19 cellular contexts compared by ENCODE assay signal in genomic region chr2:88729061-88729745, GRCh38. TPM values are rescaled to one million over a fixed set of nuclear protein-coding genes. Genes with fewer than 3 reads are reported as not detected.
DNase-seq lines count a peak whose midpoint lies in the region; ATAC-seq and TF ChIP-seq lines count a peak whose summit lies in the region.
"Had no signal": no experiment of that assay in that cellular context is flagged by ENCODE, and none has a peak within 500 bp of the region (broad histone marks: within the 10 kb centered on the region; RNA-seq: fewer than 3 reads in every experiment).

No MANE protein-coding gene starts in this region.

- no peaks in the 10 kb centered on the region for H4K20me1 ChIP-seq in fibroblast of lung (ENCODE audit: control insufficient read depth, extremely low read depth, insufficient read depth, low read length)

- H3K9me3 ChIP-seq in fibroblast of lung (ENCODE audit: control insufficient read depth, insufficient read depth, low read depth, low read length) = no peaks in the 10 kb centered on the region
- H3K9me3 ChIP-seq: colonic mucosa, transverse colon had no signal

- no peaks in the 10 kb centered on the region for H3K27me3 ChIP-seq in fibroblast of lung (ENCODE audit: control insufficient read depth, insufficient read depth, low read length)
- no peaks in the 10 kb centered on the region for H3K27me3 ChIP-seq in dorsolateral prefrontal cortex
- H3K27me3 ChIP-seq: colonic mucosa, transverse colon had no signal

- H3K27ac ChIP-seq in fibroblast of lung (ENCODE audit: insufficient read depth, low read length) (no peak overlapping the region), dorsolateral prefrontal cortex (no peak overlapping the region)
- H3K27ac ChIP-seq: 22Rv1, colonic mucosa, skin epidermis, transverse colon had no signal

- no peak overlapping the region for H3K9ac ChIP-seq in fibroblast of lung (ENCODE audit: insufficient read depth, low read length)

- H3K4me3 ChIP-seq in fibroblast of lung (replicated peaks in 1 of 4; ENCODE audit: control extremely low read depth in 1 of 4, insufficient read depth in 1 of 4, low read depth in 3 of 4, low read length in 4 of 4) (no peak overlapping the region), dorsolateral prefrontal cortex (no peak overlapping the region)
- H3K4me3 ChIP-seq: colonic mucosa, skin epidermis, transverse colon had no signal

- TF ChIP-seq CTCF in fibroblast of lung (conservative IDR thresholded peaks at IDR 0.05 in 1 of 2, IDR thresholded peaks at IDR 0.05 in 1 of 2; ENCODE audit: low read depth in 1 of 2, low read length in 2 of 2) (no peak), dorsolateral prefrontal cortex (IDR thresholded peaks at IDR 0.05 in 54 of 56, conservative IDR thresholded peaks at IDR 0.05 in 2 of 56; ENCODE audit: low read depth in 1 of 56, partially characterized antibody in 56 of 56) (no peak)

- in situ Hi-C loops in SK-MEL-5 (cut with HindIII; ENCODE audit: low pct_unique_long_range_greater_than_20kb, low sequenced_read_pairs) = no loop called here

- H3K36me3 Mint-ChIP-seq in stimulated activated naive B cell treated with anti-CD40 and anti-IgM and Interleukin-4, amounts not matched to agents 10 μg/mL and 1 μg/mL and 100 μg/mL, for 72 hours = peaks cover 22 to 24% of the 10 kb centered on the region in 2 donors
- H3K36me3 Mint-ChIP-seq in natural killer cell treated with Interleukin-12 subunit alpha and Interleukin-12 subunit beta and Interleukin-15 and Interleukin-18, amount 100 ng/mL, for 72 hours = peaks cover 4% of the 10 kb centered on the region

- peaks cover 21 to 25% of the 10 kb centered on the region in 2 donors for H3K4me1 Mint-ChIP-seq in stimulated activated naive B cell treated with anti-CD40 and anti-IgM and Interleukin-4, amounts not matched to agents 10 μg/mL and 1 μg/mL and 100 μg/mL, for 72 hours
- H3K4me1 Mint-ChIP-seq in natural killer cell treated with Interleukin-12 subunit alpha and Interleukin-12 subunit beta and Interleukin-15 and Interleukin-18, amount 100 ng/mL, for 72 hours (ENCODE audit: low read depth in 2 of 2) = peaks cover 15 to 29% of the 10 kb centered on the region in 2 donors

- intact Hi-C loops in dorsolateral prefrontal cortex (cut with DNase I) = no loop called here

- H3K36me3 ChIP-seq in fibroblast of lung (ENCODE audit: control insufficient read depth, insufficient read depth, low read length) = no peaks in the 10 kb centered on the region
- H3K36me3 ChIP-seq: colonic mucosa, transverse colon had no signal

- H3K4me3 Mint-ChIP-seq in stimulated activated naive B cell treated with anti-CD40 and anti-IgM and Interleukin-4, amounts not matched to agents 10 μg/mL and 1 μg/mL and 100 μg/mL, for 72 hours = peak overlapping the region in 1 of 2 donors; percentile 43
- no peak overlapping the region for H3K4me3 Mint-ChIP-seq in natural killer cell treated with Interleukin-12 subunit alpha and Interleukin-12 subunit beta and Interleukin-15 and Interleukin-18, amount 100 ng/mL, for 72 hours
- H3K4me3 Mint-ChIP-seq: nephron progenitor cell; T-helper 1 cell treated with Interleukin-12 subunit alpha and Interleukin-12 subunit beta and Interleukin-4 antibody, amounts not matched to agents 30 μg/mL and 1 μg/mL, for 36 hours had no signal

- no peak overlapping the region for H2AFZ ChIP-seq in fibroblast of lung (ENCODE audit: low read length)

- peak; percentile 22 for DNase-seq in NOMO-1 treated with DMSO at 0.1 percent for 48 hours (lab: John Stamatoyannopoulos, UW; ENCODE audit: unreplicated experiment)
- no peak for DNase-seq in NOMO-1 treated with dmso at 0.1 percent for 144 hours (lab: John Stamatoyannopoulos, UW; ENCODE audit: unreplicated experiment)
- DNase-seq in SK-MEL-5 (ENCODE audit: low read depth, low spot score) = peak; percentile 24
- DNase-seq in fibroblast of lung (ENCODE audit: low read depth in 2 of 2) = peak; percentile 19 to 79
- no peak for DNase-seq in stimulated activated naive B cell treated with anti-CD40 and anti-IgM and Interleukin-4, amounts not matched to agents 10 μg/mL and 1 μg/mL and 100 μg/mL, for 72 hours
- DNase-seq in dorsolateral prefrontal cortex = no peak
- DNase-seq in natural killer cell treated with Interleukin-12 subunit alpha and Interleukin-12 subunit beta and Interleukin-15 and Interleukin-18, amount 100 ng/mL, for 72 hours (ENCODE audit: low spot score) = no peak
- no peak for DNase-seq in activated CD8-positive, alpha-beta memory T cell treated with anti-CD3 and anti-CD28 coated beads, Interleukin-2, amount 50 U/mL, for 4 hours
- DNase-seq: activated naive CD4-positive, alpha-beta T cell treated with anti-CD3 and anti-CD28 coated beads, Interleukin-2, amount 50 U/mL, for 16 hours; colonic mucosa; foreskin fibroblast; H7; kidney glomerular epithelial cell; NCI-H2081; nephron progenitor cell; transverse colon had no signal

- H3K79me2 ChIP-seq in fibroblast of lung (ENCODE audit: control insufficient read depth, insufficient read depth, low read length) = no peaks in the 10 kb centered on the region

- ATAC-seq in stimulated activated naive B cell treated with anti-CD40 and anti-IgM and Interleukin-4, amounts not matched to agents 10 μg/mL and 1 μg/mL and 100 μg/mL, for 72 hours (replicated peaks) = peak; percentile 31 to 41
- ATAC-seq in natural killer cell treated with Interleukin-12 subunit alpha and Interleukin-12 subunit beta and Interleukin-15 and Interleukin-18, amount 100 ng/mL, for 72 hours = no peak

- H3K27me3 Mint-ChIP-seq in stimulated activated naive B cell treated with anti-CD40 and anti-IgM and Interleukin-4, amounts not matched to agents 10 μg/mL and 1 μg/mL and 100 μg/mL, for 72 hours = no peaks in the 10 kb centered on the region
- no peaks in the 10 kb centered on the region for H3K27me3 Mint-ChIP-seq in natural killer cell treated with Interleukin-12 subunit alpha and Interleukin-12 subunit beta and Interleukin-15 and Interleukin-18, amount 100 ng/mL, for 72 hours

- peak overlapping the region; percentile 60 for H3K27ac Mint-ChIP-seq in stimulated activated naive B cell treated with anti-CD40 and anti-IgM and Interleukin-4, amounts not matched to agents 10 μg/mL and 1 μg/mL and 100 μg/mL, for 72 hours
- no peak overlapping the region for H3K27ac Mint-ChIP-seq in natural killer cell treated with Interleukin-12 subunit alpha and Interleukin-12 subunit beta and Interleukin-15 and Interleukin-18, amount 100 ng/mL, for 72 hours
- H3K27ac Mint-ChIP-seq: nephron progenitor cell; T-helper 1 cell treated with Interleukin-12 subunit alpha and Interleukin-12 subunit beta and Interleukin-4 antibody, amounts not matched to agents 30 μg/mL and 1 μg/mL, for 36 hours had no signal

- no peaks in the 10 kb centered on the region for H3K9me3 Mint-ChIP-seq in stimulated activated naive B cell treated with anti-CD40 and anti-IgM and Interleukin-4, amounts not matched to agents 10 μg/mL and 1 μg/mL and 100 μg/mL, for 72 hours
- no peaks in the 10 kb centered on the region for H3K9me3 Mint-ChIP-seq in natural killer cell treated with Interleukin-12 subunit alpha and Interleukin-12 subunit beta and Interleukin-15 and Interleukin-18, amount 100 ng/mL, for 72 hours
- H3K9me3 Mint-ChIP-seq: T-helper 1 cell treated with Interleukin-12 subunit alpha and Interleukin-12 subunit beta and Interleukin-4 antibody, amounts not matched to agents 30 μg/mL and 1 μg/mL, for 36 hours had no signal

- H3K4me1 ChIP-seq in fibroblast of lung (ENCODE audit: control insufficient read depth, extremely low read depth, insufficient read depth, low read length) = no peaks in the 10 kb centered on the region
- H3K4me1 ChIP-seq: colonic mucosa had no signal

- H3K4me2 ChIP-seq in fibroblast of lung (ENCODE audit: extremely low read depth, insufficient read depth, low read length) = no peak overlapping the region

RNA-seq across cellular contexts. Expression of gene RPIA, which starts 37.7 kb away (rescaled TPM):
- total RNA-seq in SK-MEL-5 (2014; rRNA removed; shearing (Covaris generic)) = 13.3 and 17.4 TPM in 2 replicates
- 26.7 and 28.9 TPM in 2 replicates for polyA plus RNA-seq in SK-MEL-5 (2015; cell fraction: cytosol; rRNA removed)
- polyA plus RNA-seq in SK-MEL-5 (2015; cell fraction: nucleus; rRNA removed) = 11.0 and 11.7 TPM in 2 replicates
- total RNA-seq in fibroblast of lung = 6.4 and 6.7 TPM in 2 replicates
- 9.4 and 9.9 TPM in 2 replicates for polyA plus RNA-seq in fibroblast of lung
- 11.1 and 12.8 TPM in 2 replicates for polyA plus RNA-seq in fibroblast of lung (2012)
- 3.6 and 8.9 TPM in 2 replicates for polyA minus RNA-seq in fibroblast of lung (ENCODE audit: low replicate concordance)
- 10 to 100 TPM in 3 of 120 experiments, 1 to 10 TPM in 117; 4.3 to 10.6 (median 7.1) TPM for total RNA-seq in dorsolateral prefrontal cortex
- total RNA-seq in natural killer cell treated with Interleukin-12 subunit alpha and Interleukin-12 subunit beta and Interleukin-15 and Interleukin-18, amount 100 ng/mL, for 72 hours = 10 to 100 TPM; 44.6 to 53.5 TPM

Comparison
In these comparisons a context has a peak if more than half of its experiments do, and no peak if none do; other contexts are left out.
1. DNase-seq: peak in NOMO-1 treated with DMSO at 0.1 percent for 48 hours (single experiment), SK-MEL-5 (single experiment) and fibroblast of lung (2 of 2); none in NOMO-1 treated with dmso at 0.1 percent for 144 hours (single experiment), stimulated activated naive B cell treated with anti-CD40 and anti-IgM and Interleukin-4, amounts not matched to agents 10 μg/mL and 1 μg/mL and 100 μg/mL, for 72 hours (single experiment), dorsolateral prefrontal cortex (0 of 10), natural killer cell treated with Interleukin-12 subunit alpha and Interleukin-12 subunit beta and Interleukin-15 and Interleukin-18, amount 100 ng/mL, for 72 hours (single experiment) and activated CD8-positive, alpha-beta memory T cell treated with anti-CD3 and anti-CD28 coated beads, Interleukin-2, amount 50 U/mL, for 4 hours (single experiment).
2. ATAC-seq: peak in stimulated activated naive B cell treated with anti-CD40 and anti-IgM and Interleukin-4, amounts not matched to agents 10 μg/mL and 1 μg/mL and 100 μg/mL, for 72 hours (2 of 2); none in natural killer cell treated with Interleukin-12 subunit alpha and Interleukin-12 subunit beta and Interleukin-15 and Interleukin-18, amount 100 ng/mL, for 72 hours (0 of 2).